ENCODE assay signal across 10 cellular contexts in the genomic region with DNA sequence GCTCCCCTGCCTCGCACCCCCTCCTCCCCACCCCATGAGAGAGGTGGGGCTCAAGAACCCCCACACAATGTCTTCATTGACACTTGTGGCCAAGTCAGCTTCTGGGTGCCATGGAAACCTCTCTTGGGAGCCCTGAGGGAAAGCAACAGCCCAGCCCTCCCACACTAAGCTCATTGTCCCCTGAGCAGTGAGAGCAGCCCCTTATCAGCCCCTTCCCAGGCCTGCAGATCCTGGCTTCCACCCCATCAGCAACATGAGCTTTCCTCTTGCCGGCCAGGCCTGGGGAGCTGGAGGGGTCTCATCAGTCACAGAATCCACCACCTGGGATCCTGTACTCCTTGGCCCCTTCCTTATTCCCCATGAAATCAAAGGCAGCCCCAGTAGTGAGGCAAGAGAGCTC.
DNase-seq lines count a peak whose midpoint lies in the region; ATAC-seq and TF ChIP-seq lines count a peak whose summit lies in the region.
"Had no signal": no experiment of that assay in that cellular context is flagged by ENCODE, and none has a peak within 500 bp of the region (broad histone marks: within the 10 kb centered on the region; RNA-seq: fewer than 3 reads in every experiment).

No MANE protein-coding gene starts in this region.

- H3K27ac Mint-ChIP-seq in immature natural killer cell: peak overlapping the region in 4 of 6 donors; percentile 12 to 53 (median 29)
- peak overlapping the region; percentile 69 for H3K27ac Mint-ChIP-seq in stimulated activated naive B cell treated with anti-CD40 and anti-IgM and Interleukin-4, amounts not matched to agents 10 μg/mL and 1 μg/mL and 100 μg/mL, for 72 hours

- no peak overlapping the region for H3K4me3 ChIP-seq in NB4 (ENCODE audit: low read depth, low read length)
- H3K4me3 ChIP-seq: pancreas had no signal

- ATAC-seq in stimulated activated naive B cell treated with anti-CD40 and anti-IgM and Interleukin-4, amounts not matched to agents 10 μg/mL and 1 μg/mL and 100 μg/mL, for 72 hours (replicated peaks): no peak
- ATAC-seq in HG03342 (IDR thresholded peaks at IDR 0.05; ENCODE audit: unreplicated experiment): no peak
- ATAC-seq in HG02884 (IDR thresholded peaks at IDR 0.05; ENCODE audit: unreplicated experiment): no peak
- no peak for ATAC-seq in GM19452 (IDR thresholded peaks at IDR 0.05; ENCODE audit: unreplicated experiment)

- DNase-seq in NB4 (ENCODE audit: low read depth) (peak; percentile 70), anterior cingulate cortex (lab: John Stamatoyannopoulos, UW) (peak in 32 of 58 donors; percentile 12 to 70 (median 32)), immature natural killer cell (no peak), NOMO-1 treated with dmso at 0.1 percent for 144 hours (lab: John Stamatoyannopoulos, UW; ENCODE audit: unreplicated experiment) (no peak)
- DNase-seq in stimulated activated naive B cell treated with anti-CD40 and anti-IgM and Interleukin-4, amounts not matched to agents 10 μg/mL and 1 μg/mL and 100 μg/mL, for 72 hours: no peak
- DNase-seq: NCI-H1694 treated with DMSO at 0.1 percent for 48 hours had no signal

- no peaks in the 10 kb centered on the region for H3K9me3 Mint-ChIP-seq in immature natural killer cell
- peaks cover 2 to 4% of the 10 kb centered on the region in 2 donors for H3K9me3 Mint-ChIP-seq in stimulated activated naive B cell treated with anti-CD40 and anti-IgM and Interleukin-4, amounts not matched to agents 10 μg/mL and 1 μg/mL and 100 μg/mL, for 72 hours

- peak overlapping the region in 1 of 5 donors; percentile 21 for H3K4me3 Mint-ChIP-seq in immature natural killer cell
- H3K4me3 Mint-ChIP-seq in stimulated activated naive B cell treated with anti-CD40 and anti-IgM and Interleukin-4, amounts not matched to agents 10 μg/mL and 1 μg/mL and 100 μg/mL, for 72 hours: no peak overlapping the region

- no peak for TF ChIP-seq CTCF in NB4 (IDR thresholded peaks at IDR 0.05; ENCODE audit: low read depth, low read length)

- H3K36me3 Mint-ChIP-seq in immature natural killer cell: no peaks in the 10 kb centered on the region
- H3K36me3 Mint-ChIP-seq in stimulated activated naive B cell treated with anti-CD40 and anti-IgM and Interleukin-4, amounts not matched to agents 10 μg/mL and 1 μg/mL and 100 μg/mL, for 72 hours: peaks cover 0 to 4% of the 10 kb centered on the region in 2 donors

- H3K27me3 Mint-ChIP-seq in immature natural killer cell (ENCODE audit: low read depth in 3 of 3): peaks cover 0 to 3% (median 2%) of the 10 kb centered on the region in 3 donors
- no peaks in the 10 kb centered on the region for H3K27me3 Mint-ChIP-seq in stimulated activated naive B cell treated with anti-CD40 and anti-IgM and Interleukin-4, amounts not matched to agents 10 μg/mL and 1 μg/mL and 100 μg/mL, for 72 hours

- TF ChIP-seq POLR2A in NB4 (IDR thresholded peaks at IDR 0.05; ENCODE audit: extremely low read depth, insufficient read length): no peak

- peaks cover 66 to 77% of the 10 kb centered on the region in 2 donors for H3K4me1 Mint-ChIP-seq in immature natural killer cell
- H3K4me1 Mint-ChIP-seq in stimulated activated naive B cell treated with anti-CD40 and anti-IgM and Interleukin-4, amounts not matched to agents 10 μg/mL and 1 μg/mL and 100 μg/mL, for 72 hours: peaks cover 58 to 82% of the 10 kb centered on the region in 2 donors

Comparison
In these comparisons a context has a peak if more than half of its experiments do, and no peak if none do; other contexts are left out.
1. DNase-seq: peak in NB4 (single experiment) and anterior cingulate cortex (32 of 58); none in immature natural killer cell (0 of 3), stimulated activated naive B cell treated with anti-CD40 and anti-IgM and Interleukin-4, amounts not matched to agents 10 μg/mL and 1 μg/mL and 100 μg/mL, for 72 hours (single experiment) and NOMO-1 treated with dmso at 0.1 percent for 144 hours (single experiment).